2 cellular contexts compared by ENCODE assay signal in the genomic region with DNA sequence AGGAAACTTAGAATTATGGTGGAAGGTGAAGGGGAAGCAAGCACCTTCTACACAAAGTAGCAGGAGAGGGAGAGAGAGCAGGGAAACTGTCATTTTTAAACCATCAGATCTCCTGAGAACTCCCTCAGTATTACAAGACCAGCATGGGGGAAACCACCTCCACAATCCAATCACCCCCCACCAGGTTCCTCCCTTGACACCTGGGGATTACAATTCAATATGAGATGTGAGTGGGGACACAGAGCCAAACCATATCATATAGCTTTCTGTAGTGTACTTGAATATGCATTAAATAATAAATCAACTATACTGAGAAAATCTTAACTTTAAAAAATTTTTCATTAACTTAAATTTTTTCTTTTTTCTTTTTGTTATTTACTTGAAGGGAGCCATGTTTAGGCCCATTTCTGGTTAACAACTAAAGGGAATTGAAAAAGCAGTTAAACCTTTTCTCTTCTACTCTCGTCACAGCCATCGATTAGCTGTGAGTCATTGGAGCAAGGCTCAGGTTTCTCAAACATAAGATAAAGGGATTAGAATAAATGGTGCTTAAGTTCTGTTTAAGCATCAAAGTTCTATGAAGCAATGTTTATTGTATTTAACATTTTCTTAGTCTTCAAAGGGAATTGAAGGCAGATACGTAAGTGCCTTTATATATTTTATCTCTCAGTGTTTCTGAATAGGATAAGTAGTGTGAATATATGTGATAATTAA.
TF ChIP-seq lines count a peak whose summit lies in the region.

No MANE protein-coding gene starts in this region.

TF ChIP-seq in SK-N-SH treated with all-trans-retinoic acid at 6 μM for 48 hours, 23 proteins besides CTCF, POLR2A, EP300 and RAD21 (continued from another document):
- TF ChIP-seq, protein P1, sequence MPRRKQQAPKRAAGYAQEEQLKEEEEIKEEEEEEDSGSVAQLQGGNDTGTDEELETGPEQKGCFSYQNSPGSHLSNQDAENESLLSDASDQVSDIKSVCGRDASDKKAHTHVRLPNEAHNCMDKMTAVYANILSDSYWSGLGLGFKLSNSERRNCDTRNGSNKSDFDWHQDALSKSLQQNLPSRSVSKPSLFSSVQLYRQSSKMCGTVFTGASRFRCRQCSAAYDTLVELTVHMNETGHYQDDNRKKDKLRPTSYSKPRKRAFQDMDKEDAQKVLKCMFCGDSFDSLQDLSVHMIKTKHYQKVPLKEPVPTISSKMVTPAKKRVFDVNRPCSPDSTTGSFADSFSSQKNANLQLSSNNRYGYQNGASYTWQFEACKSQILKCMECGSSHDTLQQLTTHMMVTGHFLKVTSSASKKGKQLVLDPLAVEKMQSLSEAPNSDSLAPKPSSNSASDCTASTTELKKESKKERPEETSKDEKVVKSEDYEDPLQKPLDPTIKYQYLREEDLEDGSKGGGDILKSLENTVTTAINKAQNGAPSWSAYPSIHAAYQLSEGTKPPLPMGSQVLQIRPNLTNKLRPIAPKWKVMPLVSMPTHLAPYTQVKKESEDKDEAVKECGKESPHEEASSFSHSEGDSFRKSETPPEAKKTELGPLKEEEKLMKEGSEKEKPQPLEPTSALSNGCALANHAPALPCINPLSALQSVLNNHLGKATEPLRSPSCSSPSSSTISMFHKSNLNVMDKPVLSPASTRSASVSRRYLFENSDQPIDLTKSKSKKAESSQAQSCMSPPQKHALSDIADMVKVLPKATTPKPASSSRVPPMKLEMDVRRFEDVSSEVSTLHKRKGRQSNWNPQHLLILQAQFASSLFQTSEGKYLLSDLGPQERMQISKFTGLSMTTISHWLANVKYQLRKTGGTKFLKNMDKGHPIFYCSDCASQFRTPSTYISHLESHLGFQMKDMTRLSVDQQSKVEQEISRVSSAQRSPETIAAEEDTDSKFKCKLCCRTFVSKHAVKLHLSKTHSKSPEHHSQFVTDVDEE (CRISPR knock-in tag; IDR thresholded peaks at IDR 0.05): no peak
- no peak for TF ChIP-seq GLIS3 (CRISPR knock-in tag; IDR thresholded peaks at IDR 0.05)
- no peak for TF ChIP-seq ZNF565 (CRISPR knock-in tag; conservative IDR thresholded peaks at IDR 0.05; ENCODE audit: low read depth)
- no peak for TF ChIP-seq BACH2 (CRISPR knock-in tag; IDR thresholded peaks at IDR 0.05; ENCODE audit: borderline replicate concordance)
- TF ChIP-seq ZC3H10 (CRISPR knock-in tag; IDR thresholded peaks at IDR 0.05): no peak

TF ChIP-seq in HepG2, 621 proteins besides CTCF, POLR2A, EP300 and RAD21 (continued from another document and continues in another):
- TF ChIP-seq, protein P2, sequence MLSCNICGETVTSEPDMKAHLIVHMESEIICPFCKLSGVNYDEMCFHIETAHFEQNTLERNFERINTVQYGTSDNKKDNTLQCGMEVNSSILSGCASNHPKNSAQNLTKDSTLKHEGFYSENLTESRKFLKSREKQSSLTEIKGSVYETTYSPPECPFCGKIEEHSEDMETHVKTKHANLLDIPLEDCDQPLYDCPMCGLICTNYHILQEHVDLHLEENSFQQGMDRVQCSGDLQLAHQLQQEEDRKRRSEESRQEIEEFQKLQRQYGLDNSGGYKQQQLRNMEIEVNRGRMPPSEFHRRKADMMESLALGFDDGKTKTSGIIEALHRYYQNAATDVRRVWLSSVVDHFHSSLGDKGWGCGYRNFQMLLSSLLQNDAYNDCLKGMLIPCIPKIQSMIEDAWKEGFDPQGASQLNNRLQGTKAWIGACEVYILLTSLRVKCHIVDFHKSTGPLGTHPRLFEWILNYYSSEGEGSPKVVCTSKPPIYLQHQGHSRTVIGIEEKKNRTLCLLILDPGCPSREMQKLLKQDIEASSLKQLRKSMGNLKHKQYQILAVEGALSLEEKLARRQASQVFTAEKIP (CRISPR knock-in tag; IDR thresholded peaks at IDR 0.05; ENCODE audit: borderline replicate concordance): no peak
- TF ChIP-seq ZNF121 (CRISPR knock-in tag; IDR thresholded peaks at IDR 0.05) (no peak), WIZ (CRISPR knock-in tag; IDR thresholded peaks at IDR 0.05) (no peak), SMYD3 (CRISPR knock-in tag; IDR thresholded peaks at IDR 0.05) (no peak), MLLT10 (CRISPR knock-in tag; IDR thresholded peaks at IDR 0.05) (no peak), NCOA1 (CRISPR knock-in tag; IDR thresholded peaks at IDR 0.05) (peak; percentile 88; the same call in 1 of the 2 replicates), ZNF83 (CRISPR knock-in tag; IDR thresholded peaks at IDR 0.05; ENCODE audit: borderline replicate concordance) (no peak), FOXP1 (IDR thresholded peaks at IDR 0.05) (no peak), FOXP1 (CRISPR knock-in tag; IDR thresholded peaks at IDR 0.05) (peak; percentile 74; the same call in 1 of the 2 replicates), GABPB1 (CRISPR knock-in tag; IDR thresholded peaks at IDR 0.05) (no peak), ZNF264 (CRISPR knock-in tag; IDR thresholded peaks at IDR 0.05) (0 out of 2 replicates have a peak, but pooled peaks have one; percentile 40), ZNF672 (CRISPR knock-in tag; IDR thresholded peaks at IDR 0.05) (no peak), MIXL1 (CRISPR knock-in tag; IDR thresholded peaks at IDR 0.05) (peak; percentile 97), KDM4B (CRISPR knock-in tag; IDR thresholded peaks at IDR 0.05) (no peak), ZFP90 (CRISPR knock-in tag; IDR thresholded peaks at IDR 0.05; ENCODE audit: borderline replicate concordance) (no peak), HNRNPLL (IDR thresholded peaks at IDR 0.05; ENCODE audit: low read depth, low read length, poor library complexity, severe bottlenecking) (no peak), ARHGAP35 (CRISPR knock-in tag; IDR thresholded peaks at IDR 0.05; ENCODE audit: borderline replicate concordance) (no peak), JUN (CRISPR knock-in tag; IDR thresholded peaks at IDR 0.05) (peak; percentile 95), ZNF749 (CRISPR knock-in tag; IDR thresholded peaks at IDR 0.05; ENCODE audit: borderline replicate concordance) (no peak), POLR2AphosphoS2 (IDR thresholded peaks at IDR 0.05; ENCODE audit: low read depth, low read length) (no peak)
- TF ChIP-seq, protein P3, sequence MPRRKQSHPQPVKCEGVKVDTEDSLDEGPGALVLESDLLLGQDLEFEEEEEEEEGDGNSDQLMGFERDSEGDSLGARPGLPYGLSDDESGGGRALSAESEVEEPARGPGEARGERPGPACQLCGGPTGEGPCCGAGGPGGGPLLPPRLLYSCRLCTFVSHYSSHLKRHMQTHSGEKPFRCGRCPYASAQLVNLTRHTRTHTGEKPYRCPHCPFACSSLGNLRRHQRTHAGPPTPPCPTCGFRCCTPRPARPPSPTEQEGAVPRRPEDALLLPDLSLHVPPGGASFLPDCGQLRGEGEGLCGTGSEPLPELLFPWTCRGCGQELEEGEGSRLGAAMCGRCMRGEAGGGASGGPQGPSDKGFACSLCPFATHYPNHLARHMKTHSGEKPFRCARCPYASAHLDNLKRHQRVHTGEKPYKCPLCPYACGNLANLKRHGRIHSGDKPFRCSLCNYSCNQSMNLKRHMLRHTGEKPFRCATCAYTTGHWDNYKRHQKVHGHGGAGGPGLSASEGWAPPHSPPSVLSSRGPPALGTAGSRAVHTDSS (CRISPR knock-in tag; conservative IDR thresholded peaks at IDR 0.05): no peak
- TF ChIP-seq, protein P4, sequence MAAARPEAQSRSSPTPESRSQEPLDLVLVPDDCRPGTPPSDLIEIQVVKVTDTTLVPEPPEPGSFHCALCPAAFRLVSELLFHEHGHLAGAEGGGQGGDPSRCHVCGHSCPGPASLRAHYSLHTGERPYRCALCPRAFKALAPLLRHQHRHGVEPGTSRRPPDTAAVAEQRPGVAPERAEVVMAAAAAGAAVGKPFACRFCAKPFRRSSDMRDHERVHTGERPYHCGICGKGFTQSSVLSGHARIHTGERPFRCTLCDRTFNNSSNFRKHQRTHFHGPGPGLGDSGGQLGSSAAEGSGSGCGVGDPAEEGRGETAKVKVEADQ (CRISPR knock-in tag; IDR thresholded peaks at IDR 0.05; ENCODE audit: borderline replicate concordance): no peak
- TF ChIP-seq, protein P5, sequence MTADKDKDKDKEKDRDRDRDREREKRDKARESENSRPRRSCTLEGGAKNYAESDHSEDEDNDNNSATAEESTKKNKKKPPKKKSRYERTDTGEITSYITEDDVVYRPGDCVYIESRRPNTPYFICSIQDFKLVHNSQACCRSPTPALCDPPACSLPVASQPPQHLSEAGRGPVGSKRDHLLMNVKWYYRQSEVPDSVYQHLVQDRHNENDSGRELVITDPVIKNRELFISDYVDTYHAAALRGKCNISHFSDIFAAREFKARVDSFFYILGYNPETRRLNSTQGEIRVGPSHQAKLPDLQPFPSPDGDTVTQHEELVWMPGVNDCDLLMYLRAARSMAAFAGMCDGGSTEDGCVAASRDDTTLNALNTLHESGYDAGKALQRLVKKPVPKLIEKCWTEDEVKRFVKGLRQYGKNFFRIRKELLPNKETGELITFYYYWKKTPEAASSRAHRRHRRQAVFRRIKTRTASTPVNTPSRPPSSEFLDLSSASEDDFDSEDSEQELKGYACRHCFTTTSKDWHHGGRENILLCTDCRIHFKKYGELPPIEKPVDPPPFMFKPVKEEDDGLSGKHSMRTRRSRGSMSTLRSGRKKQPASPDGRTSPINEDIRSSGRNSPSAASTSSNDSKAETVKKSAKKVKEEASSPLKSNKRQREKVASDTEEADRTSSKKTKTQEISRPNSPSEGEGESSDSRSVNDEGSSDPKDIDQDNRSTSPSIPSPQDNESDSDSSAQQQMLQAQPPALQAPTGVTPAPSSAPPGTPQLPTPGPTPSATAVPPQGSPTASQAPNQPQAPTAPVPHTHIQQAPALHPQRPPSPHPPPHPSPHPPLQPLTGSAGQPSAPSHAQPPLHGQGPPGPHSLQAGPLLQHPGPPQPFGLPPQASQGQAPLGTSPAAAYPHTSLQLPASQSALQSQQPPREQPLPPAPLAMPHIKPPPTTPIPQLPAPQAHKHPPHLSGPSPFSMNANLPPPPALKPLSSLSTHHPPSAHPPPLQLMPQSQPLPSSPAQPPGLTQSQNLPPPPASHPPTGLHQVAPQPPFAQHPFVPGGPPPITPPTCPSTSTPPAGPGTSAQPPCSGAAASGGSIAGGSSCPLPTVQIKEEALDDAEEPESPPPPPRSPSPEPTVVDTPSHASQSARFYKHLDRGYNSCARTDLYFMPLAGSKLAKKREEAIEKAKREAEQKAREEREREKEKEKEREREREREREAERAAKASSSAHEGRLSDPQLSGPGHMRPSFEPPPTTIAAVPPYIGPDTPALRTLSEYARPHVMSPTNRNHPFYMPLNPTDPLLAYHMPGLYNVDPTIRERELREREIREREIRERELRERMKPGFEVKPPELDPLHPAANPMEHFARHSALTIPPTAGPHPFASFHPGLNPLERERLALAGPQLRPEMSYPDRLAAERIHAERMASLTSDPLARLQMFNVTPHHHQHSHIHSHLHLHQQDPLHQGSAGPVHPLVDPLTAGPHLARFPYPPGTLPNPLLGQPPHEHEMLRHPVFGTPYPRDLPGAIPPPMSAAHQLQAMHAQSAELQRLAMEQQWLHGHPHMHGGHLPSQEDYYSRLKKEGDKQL (CRISPR knock-in tag; IDR thresholded peaks at IDR 0.05; ENCODE audit: low read depth): peak; percentile 88
- TF ChIP-seq, protein P6, sequence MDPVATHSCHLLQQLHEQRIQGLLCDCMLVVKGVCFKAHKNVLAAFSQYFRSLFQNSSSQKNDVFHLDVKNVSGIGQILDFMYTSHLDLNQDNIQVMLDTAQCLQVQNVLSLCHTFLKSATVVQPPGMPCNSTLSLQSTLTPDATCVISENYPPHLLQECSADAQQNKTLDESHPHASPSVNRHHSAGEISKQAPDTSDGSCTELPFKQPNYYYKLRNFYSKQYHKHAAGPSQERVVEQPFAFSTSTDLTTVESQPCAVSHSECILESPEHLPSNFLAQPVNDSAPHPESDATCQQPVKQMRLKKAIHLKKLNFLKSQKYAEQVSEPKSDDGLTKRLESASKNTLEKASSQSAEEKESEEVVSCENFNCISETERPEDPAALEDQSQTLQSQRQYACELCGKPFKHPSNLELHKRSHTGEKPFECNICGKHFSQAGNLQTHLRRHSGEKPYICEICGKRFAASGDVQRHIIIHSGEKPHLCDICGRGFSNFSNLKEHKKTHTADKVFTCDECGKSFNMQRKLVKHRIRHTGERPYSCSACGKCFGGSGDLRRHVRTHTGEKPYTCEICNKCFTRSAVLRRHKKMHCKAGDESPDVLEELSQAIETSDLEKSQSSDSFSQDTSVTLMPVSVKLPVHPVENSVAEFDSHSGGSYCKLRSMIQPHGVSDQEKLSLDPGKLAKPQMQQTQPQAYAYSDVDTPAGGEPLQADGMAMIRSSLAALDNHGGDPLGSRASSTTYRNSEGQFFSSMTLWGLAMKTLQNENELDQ (CRISPR knock-in tag; IDR thresholded peaks at IDR 0.05; ENCODE audit: borderline replicate concordance): no peak
- TF ChIP-seq, protein P7, sequence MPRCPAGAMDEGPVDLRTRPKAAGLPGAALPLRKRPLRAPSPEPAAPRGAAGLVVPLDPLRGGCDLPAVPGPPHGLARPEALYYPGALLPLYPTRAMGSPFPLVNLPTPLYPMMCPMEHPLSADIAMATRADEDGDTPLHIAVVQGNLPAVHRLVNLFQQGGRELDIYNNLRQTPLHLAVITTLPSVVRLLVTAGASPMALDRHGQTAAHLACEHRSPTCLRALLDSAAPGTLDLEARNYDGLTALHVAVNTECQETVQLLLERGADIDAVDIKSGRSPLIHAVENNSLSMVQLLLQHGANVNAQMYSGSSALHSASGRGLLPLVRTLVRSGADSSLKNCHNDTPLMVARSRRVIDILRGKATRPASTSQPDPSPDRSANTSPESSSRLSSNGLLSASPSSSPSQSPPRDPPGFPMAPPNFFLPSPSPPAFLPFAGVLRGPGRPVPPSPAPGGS (CRISPR knock-in tag; IDR thresholded peaks at IDR 0.05): no peak
- TF ChIP-seq, protein P8, sequence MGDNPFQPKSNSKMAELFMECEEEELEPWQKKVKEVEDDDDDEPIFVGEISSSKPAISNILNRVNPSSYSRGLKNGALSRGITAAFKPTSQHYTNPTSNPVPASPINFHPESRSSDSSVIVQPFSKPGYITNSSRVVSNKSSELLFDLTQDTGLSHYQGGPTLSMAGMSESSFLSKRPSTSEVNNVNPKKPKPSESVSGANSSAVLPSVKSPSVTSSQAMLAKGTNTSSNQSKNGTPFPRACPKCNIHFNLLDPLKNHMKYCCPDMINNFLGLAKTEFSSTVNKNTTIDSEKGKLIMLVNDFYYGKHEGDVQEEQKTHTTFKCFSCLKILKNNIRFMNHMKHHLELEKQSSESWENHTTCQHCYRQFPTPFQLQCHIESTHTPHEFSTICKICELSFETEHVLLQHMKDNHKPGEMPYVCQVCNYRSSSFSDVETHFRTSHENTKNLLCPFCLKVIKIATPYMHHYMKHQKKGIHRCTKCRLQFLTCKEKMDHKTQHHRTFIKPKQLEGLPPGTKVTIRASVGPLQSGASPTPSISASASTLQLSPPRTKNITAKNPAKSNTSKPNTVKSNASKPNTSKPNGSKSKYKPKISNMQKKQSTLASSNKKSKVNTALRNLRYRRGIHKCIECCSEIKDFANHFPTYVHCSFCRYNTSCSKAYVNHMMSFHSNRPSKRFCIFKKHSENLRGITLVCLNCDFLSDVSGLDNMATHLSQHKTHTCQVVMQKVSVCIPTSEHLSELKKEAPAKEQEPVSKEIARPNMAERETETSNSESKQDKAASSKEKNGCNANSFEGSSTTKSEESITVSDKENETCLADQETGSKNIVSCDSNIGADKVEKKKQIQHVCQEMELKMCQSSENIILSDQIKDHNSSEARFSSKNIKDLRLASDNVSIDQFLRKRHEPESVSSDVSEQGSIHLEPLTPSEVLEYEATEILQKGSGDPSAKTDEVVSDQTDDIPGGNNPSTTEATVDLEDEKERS (CRISPR knock-in tag; IDR thresholded peaks at IDR 0.05): no peak
- TF ChIP-seq, protein P9, sequence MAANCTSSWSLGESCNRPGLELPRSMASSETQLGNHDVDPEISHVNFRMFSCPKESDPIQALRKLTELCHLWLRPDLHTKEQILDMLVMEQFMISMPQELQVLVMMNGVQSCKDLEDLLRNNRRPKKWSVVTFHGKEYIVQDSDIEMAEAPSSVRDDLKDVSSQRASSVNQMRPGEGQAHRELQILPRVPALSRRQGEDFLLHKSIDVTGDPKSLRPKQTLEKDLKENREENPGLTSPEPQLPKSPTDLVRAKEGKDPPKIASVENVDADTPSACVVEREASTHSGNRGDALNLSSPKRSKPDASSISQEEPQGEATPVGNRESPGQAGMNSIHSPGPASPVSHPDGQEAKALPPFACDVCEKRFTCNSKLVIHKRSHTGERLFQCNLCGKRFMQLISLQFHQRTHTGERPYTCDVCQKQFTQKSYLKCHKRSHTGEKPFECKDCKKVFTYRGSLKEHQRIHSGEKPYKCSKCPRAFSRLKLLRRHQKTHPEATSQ (CRISPR knock-in tag; IDR thresholded peaks at IDR 0.05; ENCODE audit: borderline replicate concordance): no peak
